ENCODE assay signal across 12 cellular contexts in genomic region chr7:54888736-54889082, GRCh38.
DNase-seq lines count a peak whose midpoint lies in the region; ATAC-seq, FAIRE-seq and TF ChIP-seq lines count a peak whose summit lies in the region.
"Had no signal": no experiment of that assay in that cellular context is flagged by ENCODE, and none has a peak within 500 bp of the region (broad histone marks: within the 10 kb centered on the region; RNA-seq: fewer than 3 reads in every experiment).

No MANE protein-coding gene starts in this region.

- H3K4me3 ChIP-seq in AG10803 (ENCODE audit: low read length) (peak overlapping the region; percentile 56), astrocyte (ENCODE audit: insufficient read depth, low read depth, low read length) (peak overlapping the region; percentile 68), right atrium auricular region (peak overlapping the region; percentile 6 to 35), osteoblast (ENCODE audit: insufficient read depth, low read length) (peak overlapping the region; percentile 73)

- no peaks in the 10 kb centered on the region for H3K36me3 Mint-ChIP-seq in astrocyte (ENCODE audit: low read depth, unreplicated experiment)

- FAIRE-seq in astrocyte (lab: Jason Lieb, UNC), result no peak

- H3K27ac Mint-ChIP-seq in astrocyte (ENCODE audit: unreplicated experiment), result no peak overlapping the region
- H3K27ac Mint-ChIP-seq: CD4-positive, alpha-beta T cell had no signal

- H3K9me3 Mint-ChIP-seq in astrocyte (ENCODE audit: unreplicated experiment), result no peaks in the 10 kb centered on the region
- H3K9me3 Mint-ChIP-seq: CD4-positive, alpha-beta T cell had no signal

- H3K27ac ChIP-seq in astrocyte (ENCODE audit: low read depth, low read length) (no peak overlapping the region), right atrium auricular region (no peak overlapping the region), osteoblast (ENCODE audit: low read depth, low read length) (no peak overlapping the region)

- H3K9me3 ChIP-seq in astrocyte (ENCODE audit: insufficient read depth, low read depth, low read length) (no peaks in the 10 kb centered on the region), right atrium auricular region (no peaks in the 10 kb centered on the region), osteoblast (ENCODE audit: low read depth, low read length) (no peaks in the 10 kb centered on the region)

- H3K9ac ChIP-seq in astrocyte (ENCODE audit: low read length), result peak overlapping the region; percentile 65

- TF ChIP-seq CTCF in AG10803 (conservative IDR thresholded peaks at IDR 0.05; ENCODE audit: low read length), result no peak
- TF ChIP-seq CTCF in astrocyte (IDR thresholded peaks at IDR 0.05; ENCODE audit: insufficient read depth, low read depth, low read length), result no peak
- no peak for TF ChIP-seq CTCF in right atrium auricular region (IDR thresholded peaks at IDR 0.05)
- no peak for TF ChIP-seq CTCF in osteoblast (IDR thresholded peaks at IDR 0.05; ENCODE audit: extremely low read depth, low read depth, low read length)

- H3K79me2 ChIP-seq in astrocyte (ENCODE audit: insufficient read depth, low read length) (no peaks in the 10 kb centered on the region), osteoblast (ENCODE audit: insufficient read depth, low read length) (no peaks in the 10 kb centered on the region)

- ATAC-seq in HG02571 (IDR thresholded peaks at IDR 0.05; ENCODE audit: unreplicated experiment), result no peak

- no peaks in the 10 kb centered on the region for H4K20me1 ChIP-seq in astrocyte (ENCODE audit: insufficient read depth, low read length)
- no peaks in the 10 kb centered on the region for H4K20me1 ChIP-seq in osteoblast (ENCODE audit: insufficient read depth, low read length)

- peaks cover 15% of the 10 kb centered on the region for H3K27me3 Mint-ChIP-seq in astrocyte (ENCODE audit: low read depth, unreplicated experiment)

- H3K4me3 Mint-ChIP-seq in astrocyte (ENCODE audit: unreplicated experiment), result peak overlapping the region; percentile 80
- H3K4me3 Mint-ChIP-seq: CD4-positive, alpha-beta T cell had no signal

- H3K4me2 ChIP-seq in astrocyte (ENCODE audit: low read length) (peak overlapping the region; percentile 95), osteoblast (ENCODE audit: insufficient read depth, low read length) (peak overlapping the region; percentile 90)

- no peaks in the 10 kb centered on the region for H3K4me1 Mint-ChIP-seq in astrocyte (ENCODE audit: low read depth, unreplicated experiment)

- DNase-seq in AG10803 (ENCODE audit: low read depth), result no peak
- no peak for DNase-seq in astrocyte (ENCODE audit: low read depth)
- DNase-seq in right atrium auricular region (ENCODE audit: low spot score), result no peak
- no peak for DNase-seq in osteoblast (ENCODE audit: insufficient read length, low spot score, missing footprints)
- no peak for DNase-seq in SW 1271 (lab: John Stamatoyannopoulos, UW)
- no peak for DNase-seq in stimulated activated CD8-positive, alpha-beta memory T cell treated with anti-CD3 and anti-CD28 coated beads, Interleukin-4, amount 100 ng/mL, for 48 hours
- DNase-seq in stimulated activated naive CD4-positive, alpha-beta T cell (lab: John Stamatoyannopoulos, UW), result no peak
- DNase-seq: activated CD8-positive, alpha-beta memory T cell treated with anti-CD3 and anti-CD28 coated beads, Interleukin-2, amount 50 U/mL, for 48 hours; CD4-positive, alpha-beta T cell; Kasumi-1; NCI-H526 had no signal

- H2AFZ ChIP-seq in astrocyte (ENCODE audit: low read depth, low read length) (peak overlapping the region; percentile 84), osteoblast (ENCODE audit: low read length) (peak overlapping the region; percentile 96)

- H3K4me1 ChIP-seq in astrocyte (ENCODE audit: insufficient read depth, low read length) (peaks cover 9% of the 10 kb centered on the region), right atrium auricular region (no peaks in the 10 kb centered on the region), osteoblast (ENCODE audit: insufficient read depth, low read length) (peaks cover 8% of the 10 kb centered on the region)

- H3K36me3 ChIP-seq in astrocyte (ENCODE audit: insufficient read depth, low read length) (no peaks in the 10 kb centered on the region), right atrium auricular region (no peaks in the 10 kb centered on the region), osteoblast (ENCODE audit: insufficient read depth, low read length) (no peaks in the 10 kb centered on the region)

- H3K27me3 ChIP-seq in astrocyte (ENCODE audit: insufficient read depth, low read length) (no peaks in the 10 kb centered on the region), right atrium auricular region (no peaks in the 10 kb centered on the region), osteoblast (ENCODE audit: insufficient read depth, low read length) (no peaks in the 10 kb centered on the region)

Comparison
In these comparisons a context has a peak if more than half of its experiments do, and no peak if none do; other contexts are left out.
1. H3K4me3 ChIP-seq: peak in every context shown above with its lines; median percentile 73 in osteoblast; 68 in astrocyte; 56 in AG10803; 20 in right atrium auricular region.